14 cellular contexts compared by ENCODE assay signal in the genomic region with DNA sequence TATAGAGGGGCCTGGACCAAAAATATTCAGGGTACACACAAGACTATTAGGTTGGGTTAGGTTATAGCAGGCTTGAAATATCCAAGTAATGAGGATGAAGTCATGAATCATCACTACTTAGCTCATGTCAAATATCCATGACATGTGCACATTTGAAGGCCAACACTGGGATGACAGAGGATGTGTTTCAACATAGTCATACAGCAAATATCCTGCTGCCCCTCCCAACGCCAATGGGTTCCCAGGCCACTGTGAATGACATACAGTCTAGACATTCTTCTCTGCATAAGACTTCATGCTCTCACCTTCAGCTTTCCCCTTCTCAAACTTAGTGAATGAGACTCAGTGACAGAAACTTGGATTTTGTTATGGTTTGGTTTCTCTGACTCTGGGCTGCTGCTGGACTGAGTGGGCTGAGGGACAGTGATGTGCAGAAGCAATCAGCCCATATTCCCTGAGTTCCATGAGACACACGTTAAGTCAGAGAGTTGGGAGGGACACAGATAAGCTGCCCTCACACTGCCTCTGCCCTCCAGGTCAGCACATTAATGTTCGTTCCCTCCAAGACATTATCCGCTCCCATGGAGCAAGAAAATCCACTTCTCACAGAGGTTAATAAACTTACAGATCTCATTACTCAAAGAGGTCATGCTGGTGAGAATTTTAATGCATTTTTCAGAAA. TPM values are rescaled to one million over a fixed set of nuclear protein-coding genes. Genes with fewer than 3 reads are reported as not detected.
DNase-seq lines count a peak whose midpoint lies in the region; ATAC-seq, FAIRE-seq and TF ChIP-seq lines count a peak whose summit lies in the region.
"Had no signal": no experiment of that assay in that cellular context is flagged by ENCODE, and none has a peak within 500 bp of the region (broad histone marks: within the 10 kb centered on the region; RNA-seq: fewer than 3 reads in every experiment).

No MANE protein-coding gene starts in this region.

- DNase-seq in HS-27A (ENCODE audit: low read depth): peak; percentile 73
- peak; percentile 58 for DNase-seq in astrocyte (ENCODE audit: low read depth)
- no peak for DNase-seq in left lobe of liver (ENCODE audit: low spot score)
- DNase-seq in islet precursor cell: no peak
- no peak for DNase-seq in NCI-H2107 (lab: John Stamatoyannopoulos, UW)
- DNase-seq: activated naive CD4-positive, alpha-beta T cell treated with Interleukin-2 at 50 U/mL for 16 hours; cerebellar nuclear complex; NCI-H146 had no signal

- H4K20me1 ChIP-seq in astrocyte (ENCODE audit: insufficient read depth, low read length): peaks cover 4% of the 10 kb centered on the region

- H3K4me1 ChIP-seq in astrocyte (ENCODE audit: insufficient read depth, low read length): no peaks in the 10 kb centered on the region
- H3K4me1 ChIP-seq: neural progenitor cell had no signal

- no peaks in the 10 kb centered on the region for H3K9me3 ChIP-seq in astrocyte (ENCODE audit: insufficient read depth, low read depth, low read length)
- H3K9me3 ChIP-seq: thoracic aorta had no signal

- H3K4me1 Mint-ChIP-seq in astrocyte (ENCODE audit: low read depth, unreplicated experiment): peaks cover 26% of the 10 kb centered on the region

- H3K27me3 ChIP-seq in astrocyte (ENCODE audit: insufficient read depth, low read length): no peaks in the 10 kb centered on the region
- H3K27me3 ChIP-seq: neural progenitor cell had no signal

- H3K27ac ChIP-seq in 22Rv1: peak overlapping the region; percentile 33; the same call in 1 of the 2 replicates
- H3K27ac ChIP-seq in astrocyte (ENCODE audit: low read depth, low read length): peak overlapping the region; percentile 35
- H3K27ac ChIP-seq: neural progenitor cell, thoracic aorta had no signal

- H3K9ac ChIP-seq in astrocyte (ENCODE audit: low read length): peak overlapping the region; percentile 12
- H3K9ac ChIP-seq: neural progenitor cell had no signal

- H3K27ac Mint-ChIP-seq in astrocyte (ENCODE audit: unreplicated experiment): peak overlapping the region; percentile 96
- H3K27ac Mint-ChIP-seq: memory B cell, neural progenitor cell had no signal

- no peaks in the 10 kb centered on the region for H3K36me3 Mint-ChIP-seq in astrocyte (ENCODE audit: low read depth, unreplicated experiment)
- H3K36me3 Mint-ChIP-seq: neural progenitor cell had no signal

- no peaks in the 10 kb centered on the region for H3K27me3 Mint-ChIP-seq in astrocyte (ENCODE audit: low read depth, unreplicated experiment)

- ATAC-seq in left lobe of liver (peak; percentile 51), GM21390 (IDR thresholded peaks at IDR 0.05; ENCODE audit: unreplicated experiment) (no peak), GM19351 (IDR thresholded peaks at IDR 0.05; ENCODE audit: unreplicated experiment) (no peak)

- no peak overlapping the region for H3K4me3 ChIP-seq in astrocyte (ENCODE audit: insufficient read depth, low read depth, low read length)
- H3K4me3 ChIP-seq: neural progenitor cell, thoracic aorta had no signal

- H3K36me3 ChIP-seq in astrocyte (ENCODE audit: insufficient read depth, low read length): no peaks in the 10 kb centered on the region
- H3K36me3 ChIP-seq: neural progenitor cell, thoracic aorta had no signal

- H2AFZ ChIP-seq in astrocyte (ENCODE audit: low read depth, low read length): peak overlapping the region; percentile 5
- H2AFZ ChIP-seq: neural progenitor cell had no signal

- peak overlapping the region; percentile 31 for H3K4me3 Mint-ChIP-seq in astrocyte (ENCODE audit: unreplicated experiment)
- H3K4me3 Mint-ChIP-seq: memory B cell, neural progenitor cell had no signal

- TF ChIP-seq CTCF in 22Rv1 (IDR thresholded peaks at IDR 0.05) (no peak), astrocyte (IDR thresholded peaks at IDR 0.05; ENCODE audit: insufficient read depth, low read depth, low read length) (no peak)

- peak overlapping the region; percentile 23 for H3K4me2 ChIP-seq in astrocyte (ENCODE audit: low read length)
- H3K4me2 ChIP-seq: neural progenitor cell had no signal

- H3K9me3 Mint-ChIP-seq in astrocyte (ENCODE audit: unreplicated experiment): peaks cover 2% of the 10 kb centered on the region
- H3K9me3 Mint-ChIP-seq: neural progenitor cell had no signal

- no peak for FAIRE-seq in astrocyte (lab: Jason Lieb, UNC)

- peaks cover 7% of the 10 kb centered on the region for H3K79me2 ChIP-seq in astrocyte (ENCODE audit: insufficient read depth, low read length)

RNA-seq across cellular contexts. Expression of gene HOMER2, which starts 15.4 kb away (rescaled TPM):
- total RNA-seq in astrocyte (12.2 and 16.6 TPM in 2 replicates), left lobe of liver (61.3 TPM)

RNA-seq across cellular contexts. Expression of gene RAMAC, which starts 48.9 kb away (rescaled TPM):
- total RNA-seq in astrocyte (44.4 and 44.7 TPM in 2 replicates), left lobe of liver (9.6 TPM)

Comparison
In these comparisons a context has a peak if more than half of its experiments do, and no peak if none do; other contexts are left out.
1. DNase-seq: peak in HS-27A (single experiment) and astrocyte (single experiment); none in left lobe of liver (single experiment), islet precursor cell (single experiment) and NCI-H2107 (single experiment).